In genomic region chr16:87636050-87636684, GRCh38 we compare ENCODE assay signal across 8 cellular contexts.
DNase-seq lines count a peak whose midpoint lies in the region; ATAC-seq and TF ChIP-seq lines count a peak whose summit lies in the region.

No MANE protein-coding gene starts in this region.

- DNase-seq in DMS79 (lab: John Stamatoyannopoulos, UW), result peak; percentile 72
- DNase-seq in Kasumi-1 (lab: John Stamatoyannopoulos, UW), result peak; percentile 83 to 85
- peak; percentile 85 for DNase-seq in RWPE2 (ENCODE audit: low spot score)
- DNase-seq in activated T-helper 1 cell treated with anti-CD3 and anti-CD28 coated beads, Interleukin-2, amount 50 U/mL, for 16 hours (ENCODE audit: low read depth in 1 of 2, low spot score in 1 of 2), result peak; percentile 61 to 70
- peak; percentile 83 for DNase-seq in fibroblast of pulmonary artery (ENCODE audit: low read depth)
- peak in 53 of 56 donors; percentile 14 to 87 (median 59) for DNase-seq in nucleus accumbens (lab: John Stamatoyannopoulos, UW)
- DNase-seq in substantia nigra (lab: John Stamatoyannopoulos, UW), result peak; percentile 11 to 85 (median 62)

- peaks cover 3% of the 10 kb centered on the region for H3K27me3 ChIP-seq in RWPE2 (ENCODE audit: insufficient read depth, poor library complexity, severe bottlenecking)

- H3K27ac ChIP-seq in RWPE2 (ENCODE audit: poor library complexity, severe bottlenecking) (no peak overlapping the region), substantia nigra (ENCODE audit: low read depth, low read length, poor library complexity, severe bottlenecking) (no peak overlapping the region)

- no peaks in the 10 kb centered on the region for H3K9me3 ChIP-seq in RWPE2 (ENCODE audit: severe bottlenecking)

- H3K36me3 ChIP-seq in RWPE2 (ENCODE audit: low read depth), result no peaks in the 10 kb centered on the region

- ATAC-seq in RWPE2 (ENCODE audit: low read depth) (peak; percentile 93), GM21786 (IDR thresholded peaks at IDR 0.05; ENCODE audit: unreplicated experiment) (no peak)

- TF ChIP-seq CTCF in RWPE2 (IDR thresholded peaks at IDR 0.05; ENCODE audit: poor library complexity, severe bottlenecking) (peak; percentile 49), fibroblast of pulmonary artery (IDR thresholded peaks at IDR 0.05; ENCODE audit: low read length, missing control alignments) (peak; percentile 73)

- peaks cover 5% of the 10 kb centered on the region for H3K4me1 ChIP-seq in RWPE2 (ENCODE audit: insufficient read depth, poor library complexity, severe bottlenecking)

- H3K4me3 ChIP-seq in RWPE2 (ENCODE audit: severe bottlenecking), result peak overlapping the region; percentile 5
- peak overlapping the region; percentile 10 for H3K4me3 ChIP-seq in fibroblast of pulmonary artery (replicated peaks; ENCODE audit: low read depth, low read length)
